ENCODE assay signal across 11 cellular contexts in the genomic region with DNA sequence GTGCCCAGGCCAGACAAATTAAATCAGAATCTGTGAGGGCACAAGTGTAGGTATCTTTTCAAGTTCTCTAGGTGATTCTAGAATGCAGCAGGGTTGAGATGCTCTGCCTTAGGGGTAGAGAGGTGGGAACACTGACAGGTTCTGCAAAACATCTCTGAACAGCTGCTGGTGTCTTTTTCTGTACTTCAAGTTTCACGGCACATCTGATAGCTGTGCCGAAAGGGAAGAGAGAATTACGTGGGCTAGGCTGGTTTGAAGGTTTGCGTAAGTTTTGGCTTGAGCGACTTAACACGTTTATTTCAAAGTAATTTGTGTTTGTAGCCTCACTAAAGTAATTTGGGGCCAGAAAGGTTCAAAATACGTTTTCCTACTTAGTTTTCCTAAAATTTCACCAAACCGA. TPM values are rescaled to one million over a fixed set of nuclear protein-coding genes. Genes with fewer than 3 reads are reported as not detected.
DNase-seq lines count a peak whose midpoint lies in the region; ATAC-seq and TF ChIP-seq lines count a peak whose summit lies in the region.
"Had no signal": no experiment of that assay in that cellular context is flagged by ENCODE, and none has a peak within 500 bp of the region (broad histone marks: within the 10 kb centered on the region; RNA-seq: fewer than 3 reads in every experiment).

No MANE protein-coding gene starts in this region.

- CTCF ChIA-PET in GM10248 (lab: Yijun Ruan, JAX): interaction anchor here (1.0 to 2.2 kb wide), 8 partner anchors 11 to 178 kb away, joined by 3 to 11 read pairs (median 4); a partner anchor contains a TSS

- POLR2A ChIA-PET in GM10248 (lab: Yijun Ruan, JAX): interaction anchor here (1.1 kb wide), 1 partner anchor 20 kb away, joined by 3 read pairs; no protein-coding TSS in a partner anchor

- H3K4me1 Mint-ChIP-seq in T-helper 17 cell: peaks cover 19% of the 10 kb centered on the region

- no peaks in the 10 kb centered on the region for H3K9me3 ChIP-seq in T-helper 17 cell (ENCODE audit: control insufficient read depth, low read length, poor library complexity, severe bottlenecking)
- H3K9me3 ChIP-seq: stomach had no signal

- TF ChIP-seq CTCF in GM10248 (IDR thresholded peaks at IDR 0.05; ENCODE audit: control extremely low read depth, extremely low read depth, low read depth, missing control alignments) (no peak), omental fat pad (IDR thresholded peaks at IDR 0.05) (no peak)

- H3K27me3 Mint-ChIP-seq in T-helper 17 cell: no peaks in the 10 kb centered on the region

- no peaks in the 10 kb centered on the region for H3K36me3 Mint-ChIP-seq in T-helper 17 cell (ENCODE audit: low read depth)

- peak; percentile 70 for DNase-seq in GM10248 (ENCODE audit: extremely low spot score)
- DNase-seq in T-helper 17 cell: no peak
- no peak for DNase-seq in omental fat pad (ENCODE audit: low spot score)
- DNase-seq in RKO (ENCODE audit: low spot score): no peak
- DNase-seq in dermis blood vessel endothelial cell: no peak
- DNase-seq: COR-L47, NCI-H1092, stomach had no signal

- ATAC-seq in GM19438 (IDR thresholded peaks at IDR 0.05; ENCODE audit: low read depth, unreplicated experiment): peak; percentile 57
- ATAC-seq in HG03159 (IDR thresholded peaks at IDR 0.05; ENCODE audit: unreplicated experiment): peak; percentile 46
- ATAC-seq in T-helper 17 cell: peak; percentile 55
- no peak for ATAC-seq in omental fat pad (ENCODE audit: low FRiP score)
- ATAC-seq in GM19467 (IDR thresholded peaks at IDR 0.05; ENCODE audit: unreplicated experiment): no peak

- no peak overlapping the region for H3K4me3 Mint-ChIP-seq in T-helper 17 cell

- no peak overlapping the region for H3K27ac Mint-ChIP-seq in T-helper 17 cell

RNA-seq across cellular contexts. Expression of a gene that starts 22.5 kb away (rescaled TPM):
- total RNA-seq in T-helper 17 cell: 10 to 100 TPM; 20.1 to 23.1 TPM
- total RNA-seq in omental fat pad: 10 to 100 TPM; 25.3 to 51.2 (median 39.3) TPM
- total RNA-seq in dermis blood vessel endothelial cell: 22.7 and 30.6 TPM in 2 replicates

RNA-seq across cellular contexts. Expression of a gene that starts 48.9 kb away (rescaled TPM):
- total RNA-seq in T-helper 17 cell (1 to 10 TPM; 6.9 to 7.3 TPM), omental fat pad (10 to 100 TPM in 2 of 4 donors, 1 to 10 TPM in 2; 8.4 to 12.6 (median 10.4) TPM), dermis blood vessel endothelial cell (10.2 and 16.0 TPM in 2 replicates)

RNA-seq across cellular contexts. Expression of a gene that starts 49.1 kb away (rescaled TPM):
- total RNA-seq in T-helper 17 cell: 10 to 100 TPM; 16.4 to 19.4 TPM
- 10 to 100 TPM in 1 of 4 donors, 1 to 10 TPM in 3; 8.1 to 12.5 (median 8.8) TPM for total RNA-seq in omental fat pad
- total RNA-seq in dermis blood vessel endothelial cell: 20.3 and 22.0 TPM in 2 replicates

Comparison
In these comparisons a context has a peak if more than half of its experiments do, and no peak if none do; other contexts are left out.
1. ATAC-seq: peak in GM19438 (single experiment), HG03159 (single experiment) and T-helper 17 cell (single experiment); none in omental fat pad (single experiment) and GM19467 (single experiment).